26 cellular contexts compared by ENCODE assay signal in the genomic region with DNA sequence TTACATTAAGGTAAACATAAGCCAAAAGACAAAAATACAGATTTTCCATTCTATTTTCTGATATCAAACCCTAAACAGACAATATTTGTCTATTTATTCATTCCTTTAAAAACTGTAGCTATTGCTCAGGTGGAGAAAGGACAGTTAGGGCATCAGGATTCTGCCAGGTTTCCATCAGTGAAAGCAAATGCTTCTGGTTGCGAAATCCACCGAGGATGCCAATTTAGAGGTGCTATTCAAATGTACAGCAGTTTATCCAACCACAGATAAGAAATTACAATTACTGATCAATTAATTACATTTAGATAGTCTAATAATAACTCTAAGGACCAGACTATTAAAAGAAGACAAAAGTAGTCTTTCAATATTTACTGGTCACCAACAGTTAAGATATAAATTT. TPM values are rescaled to one million over a fixed set of nuclear protein-coding genes. Genes with fewer than 3 reads are reported as not detected.
DNase-seq lines count a peak whose midpoint lies in the region; ATAC-seq, FAIRE-seq and TF ChIP-seq lines count a peak whose summit lies in the region.
"Had no signal": no experiment of that assay in that cellular context is flagged by ENCODE, and none has a peak within 500 bp of the region (broad histone marks: within the 10 kb centered on the region; RNA-seq: fewer than 3 reads in every experiment).

No MANE protein-coding gene starts in this region.

- no peak overlapping the region for H3K9ac ChIP-seq in DND-41 (ENCODE audit: low read depth, low read length)
- no peak overlapping the region for H3K9ac ChIP-seq in adipocyte (ENCODE audit: low read length)
- H3K9ac ChIP-seq in neural cell (ENCODE audit: low read length): no peak overlapping the region

- no peak for FAIRE-seq in A549 (lab: Jason Lieb, UNC)
- FAIRE-seq: D721Med, TTC549 had no signal

- WGBS in A549 (ENCODE audit: missing lambda C conversion rate): 90% methylated on average over 2 of the region's 2 CpGs

- no peak overlapping the region for H3K27ac ChIP-seq in A549
- H3K27ac ChIP-seq in DND-41 (ENCODE audit: low read length): no peak overlapping the region
- H3K27ac ChIP-seq in neural cell (ENCODE audit: low read length): no peak overlapping the region
- no peak overlapping the region for H3K27ac ChIP-seq in effector memory CD4-positive, alpha-beta T cell (ENCODE audit: insufficient read depth, low read length, poor library complexity, severe bottlenecking)
- H3K27ac ChIP-seq: ascending aorta, epithelial cell of prostate, SJCRH30, spleen, vagina had no signal

- no peak for TF ChIP-seq POLR2A in A549 (IDR thresholded peaks at IDR 0.05; ENCODE audit: low read length)

- no peaks in the 10 kb centered on the region for H3K9me2 ChIP-seq in neural cell (ENCODE audit: insufficient read depth, low read length)

- TF ChIP-seq CTCF in A549 (IDR thresholded peaks at IDR 0.05) (no peak), DND-41 (IDR thresholded peaks at IDR 0.05; ENCODE audit: borderline replicate concordance, extremely low read depth, low read length, poor library complexity, severe bottlenecking) (no peak), neural cell (IDR thresholded peaks at IDR 0.05; ENCODE audit: poor library complexity, severe bottlenecking) (no peak)

- H3K4me3 ChIP-seq in A549 (no peak overlapping the region), DND-41 (ENCODE audit: low read depth in 1 of 2, low read length in 2 of 2) (no peak overlapping the region), adipocyte (ENCODE audit: low read length) (no peak overlapping the region), neural cell (ENCODE audit: low read length) (peak overlapping the region; percentile 0)
- H3K4me3 ChIP-seq in effector memory CD4-positive, alpha-beta T cell (ENCODE audit: insufficient read depth, low read depth, low read length, poor library complexity, severe bottlenecking): no peak overlapping the region
- H3K4me3 ChIP-seq: ascending aorta, heart right ventricle, SJCRH30, spleen, vagina had no signal

- H4K20me1 ChIP-seq in DND-41 (ENCODE audit: insufficient read depth, low read length): peaks cover 43% of the 10 kb centered on the region; the same call in 1 of the 2 replicates
- no peaks in the 10 kb centered on the region for H4K20me1 ChIP-seq in neural cell (ENCODE audit: insufficient read depth)

- DNase-seq in A549 (ENCODE audit: low read depth in 1 of 2, low spot score in 1 of 2) (no peak), DND-41 (no peak), adipocyte (ENCODE audit: low read depth) (peak; percentile 42)
- DNase-seq in effector memory CD4-positive, alpha-beta T cell: no peak
- DNase-seq in stimulated activated CD4-positive, alpha-beta T cell treated with anti-CD3 and anti-CD28 coated beads, Interleukin-2, amount 100 ng/mL, for 24 hours: no peak
- DNase-seq: activated CD8-positive, alpha-beta memory T cell treated with anti-CD3 and anti-CD28 coated beads for 24 hours; activated naive CD4-positive, alpha-beta T cell treated with anti-CD3 and anti-CD28 coated beads for 36 hours; activated T-cell treated with anti-CD3 and anti-CD28 coated beads, Interleukin-2, amount 50 U/mL, for 1 hour; heart right ventricle; mesendoderm; NCI-H1417 treated with DMSO at 0.1 percent for 48 hours; NCI-H524; occipital lobe; retina; SJCRH30; spleen; stimulated activated CD4-positive, alpha-beta T cell treated with anti-CD3 and anti-CD28 coated beads, Interleukin-4, amount 100 ng/mL, for 24 hours; stimulated activated naive CD4-positive, alpha-beta T cell; T-cell had no signal

- H3K27me3 ChIP-seq in DND-41 (ENCODE audit: insufficient read depth, low read length, poor library complexity): no peaks in the 10 kb centered on the region
- H3K27me3 ChIP-seq in adipocyte (replicated peaks; ENCODE audit: control insufficient read depth, insufficient read depth, low read length): no peaks in the 10 kb centered on the region
- H3K27me3 ChIP-seq in neural cell (ENCODE audit: insufficient read depth, low read depth, low read length): no peaks in the 10 kb centered on the region
- H3K27me3 ChIP-seq in effector memory CD4-positive, alpha-beta T cell (replicated peaks; ENCODE audit: control insufficient read depth, insufficient read depth, low read length, poor library complexity, severe bottlenecking): no peaks in the 10 kb centered on the region
- H3K27me3 ChIP-seq: ascending aorta, heart right ventricle, SJCRH30, spleen, vagina had no signal

- TF ChIP-seq RAD21 in A549 (conservative IDR thresholded peaks at IDR 0.05 in 1 of 2, IDR thresholded peaks at IDR 0.05 in 1 of 2) (no peak), neural cell (conservative IDR thresholded peaks at IDR 0.05) (no peak)

- H3K4me1 ChIP-seq in A549: peaks cover 27% of the 10 kb centered on the region; the same call in 2 of the 3 replicates
- peaks cover 34% of the 10 kb centered on the region for H3K4me1 ChIP-seq in DND-41 (ENCODE audit: insufficient read depth, low read length)
- H3K4me1 ChIP-seq in adipocyte (ENCODE audit: control insufficient read depth, insufficient read depth, low read length): peaks cover 10% of the 10 kb centered on the region
- peaks cover 5% of the 10 kb centered on the region for H3K4me1 ChIP-seq in effector memory CD4-positive, alpha-beta T cell (ENCODE audit: control insufficient read depth, insufficient read depth, low read length, poor library complexity, severe bottlenecking)
- H3K4me1 ChIP-seq: SJCRH30 had no signal

- H3K79me2 ChIP-seq in DND-41 (ENCODE audit: insufficient read depth, low read length): peaks cover 91% of the 10 kb centered on the region
- H3K79me2 ChIP-seq in neural cell (replicated peaks; ENCODE audit: insufficient read depth, low read length): peaks cover 63% of the 10 kb centered on the region

- H3F3A ChIP-seq in neural cell (ENCODE audit: insufficient read depth, low read length, poor library complexity, severe bottlenecking): peaks cover 4% of the 10 kb centered on the region

- POLR2A ChIA-PET in A549 (lab: Yijun Ruan, JAX): interaction anchor here (0.5 kb wide), 1 partner anchor 9 kb away, joined by 7 read pairs; no protein-coding TSS in a partner anchor

- H3K36me3 ChIP-seq in DND-41 (ENCODE audit: insufficient read depth, low read length) (peaks cover 7% of the 10 kb centered on the region), adipocyte (ENCODE audit: control insufficient read depth, insufficient read depth, low read length, severe bottlenecking) (no peaks in the 10 kb centered on the region), neural cell (ENCODE audit: insufficient read depth, low read length) (no peaks in the 10 kb centered on the region)
- no peaks in the 10 kb centered on the region for H3K36me3 ChIP-seq in effector memory CD4-positive, alpha-beta T cell (ENCODE audit: control insufficient read depth, insufficient read depth, low read length)
- H3K36me3 ChIP-seq: ascending aorta, heart right ventricle, spleen, vagina had no signal

- H3K4me2 ChIP-seq in A549 (no peak overlapping the region), DND-41 (ENCODE audit: insufficient read depth, low read length) (peak overlapping the region; percentile 42; the same call in 1 of the 2 replicates), neural cell (ENCODE audit: low read length) (no peak overlapping the region)

- H3K9me3 ChIP-seq in A549 (no peaks in the 10 kb centered on the region), DND-41 (ENCODE audit: insufficient read depth, low read length, severe bottlenecking) (peaks cover 2% of the 10 kb centered on the region), adipocyte (ENCODE audit: control insufficient read depth, low read length) (no peaks in the 10 kb centered on the region), neural cell (ENCODE audit: low read length) (no peaks in the 10 kb centered on the region)
- H3K9me3 ChIP-seq in effector memory CD4-positive, alpha-beta T cell (ENCODE audit: control insufficient read depth, low read length): no peaks in the 10 kb centered on the region
- H3K9me3 ChIP-seq: ascending aorta, heart right ventricle, SJCRH30, spleen, vagina had no signal

- no peak overlapping the region for H2AFZ ChIP-seq in DND-41 (ENCODE audit: low read depth, low read length)
- H2AFZ ChIP-seq in neural cell (ENCODE audit: low read depth, low read length): no peak overlapping the region

- TF ChIP-seq EP300 in A549 (IDR thresholded peaks at IDR 0.05) (no peak), neural cell (conservative IDR thresholded peaks at IDR 0.05; ENCODE audit: poor library complexity, severe bottlenecking) (no peak)

- ATAC-seq in A549 (no peak), DND-41 (ENCODE audit: insufficient read depth, low read depth) (no peak), GM18873 (IDR thresholded peaks at IDR 0.05; ENCODE audit: low FRiP score, unreplicated experiment) (no peak)
- ATAC-seq: heart right ventricle, T-cell had no signal

- CTCF ChIA-PET in A549 (lab: Yijun Ruan, JAX): no interaction called here

TF ChIP-seq in A549, 52 proteins besides CTCF, POLR2A, EP300 and RAD21:
- TF ChIP-seq HOXA7 (CRISPR knock-in tag; IDR thresholded peaks at IDR 0.05) (no peak), CEBPB (IDR thresholded peaks at IDR 0.05) (peak; percentile 86 to 88)

TF ChIP-seq in neural cell, 6 proteins besides CTCF, POLR2A, EP300 and RAD21 (continues in another document):
- no peak for TF ChIP-seq MXI1 (conservative IDR thresholded peaks at IDR 0.05; ENCODE audit: poor library complexity, severe bottlenecking)
- no peak for TF ChIP-seq SMC3 (conservative IDR thresholded peaks at IDR 0.05; ENCODE audit: poor library complexity)
- TF ChIP-seq POLR2AphosphoS5 (IDR thresholded peaks at IDR 0.05): no peak
- no peak for TF ChIP-seq TAF1 (IDR thresholded peaks at IDR 0.05; ENCODE audit: low read depth)
- no peak for TF ChIP-seq EZH2 (IDR thresholded peaks at IDR 0.05; ENCODE audit: borderline replicate concordance, insufficient read depth, low read length, poor library complexity, severe bottlenecking)

RNA-seq across cellular contexts. Expression of a gene that starts 3.9 kb away (rescaled TPM):
- polyA plus RNA-seq in A549 (2011; rRNA removed) (48.6 and 61.8 TPM in 2 replicates), A549 (2017; fragmentation: RNase III; extraction: RNeasy Plus Mini Kit Qiagen cat#74134 plus additional on column Dnase treatment) (49.1 to 55.4 TPM (median 49.3 TPM) in 3 replicates), neural cell (93.7 and 110 TPM in 2 replicates)
- polyA plus RNA-seq in A549 (2012; cell fraction: cytosol; rRNA removed): 14.8 and 16.5 TPM in 2 replicates
- 11.7 and 12.6 TPM in 2 replicates for polyA plus RNA-seq in A549 (2012; cell fraction: nucleus; rRNA removed)
- 17.5 and 19.5 TPM in 2 replicates for polyA minus RNA-seq in A549 (2011; rRNA and poly(A)+ RNA removed)
- polyA minus RNA-seq in neural cell: 143 and 149 TPM in 2 replicates

RNA-seq across cellular contexts. Expression of a gene that starts 4.4 kb away (rescaled TPM):
- polyA plus RNA-seq in A549 (2011; rRNA removed) (1.2 and 2.0 TPM in 2 replicates), A549 (2017; fragmentation: RNase III; extraction: RNeasy Plus Mini Kit Qiagen cat#74134 plus additional on column Dnase treatment) (1.3 to 1.8 TPM (median 1.6 TPM) in 3 replicates), neural cell (19.2 and 19.7 TPM in 2 replicates)
- 0.91 and 1.2 TPM in 2 replicates for polyA plus RNA-seq in A549 (2012; cell fraction: cytosol; rRNA removed)
- polyA plus RNA-seq in A549 (2012; cell fraction: nucleus; rRNA removed): 0.53 and 1.0 TPM in 2 replicates
- 2.3 and 3.9 TPM in 2 replicates for polyA minus RNA-seq in A549 (2011; rRNA and poly(A)+ RNA removed)
- polyA minus RNA-seq in neural cell: 18.5 and 19.5 TPM in 2 replicates
